Comparison of ENCODE assay signal across 20 cellular contexts in the genomic region with DNA sequence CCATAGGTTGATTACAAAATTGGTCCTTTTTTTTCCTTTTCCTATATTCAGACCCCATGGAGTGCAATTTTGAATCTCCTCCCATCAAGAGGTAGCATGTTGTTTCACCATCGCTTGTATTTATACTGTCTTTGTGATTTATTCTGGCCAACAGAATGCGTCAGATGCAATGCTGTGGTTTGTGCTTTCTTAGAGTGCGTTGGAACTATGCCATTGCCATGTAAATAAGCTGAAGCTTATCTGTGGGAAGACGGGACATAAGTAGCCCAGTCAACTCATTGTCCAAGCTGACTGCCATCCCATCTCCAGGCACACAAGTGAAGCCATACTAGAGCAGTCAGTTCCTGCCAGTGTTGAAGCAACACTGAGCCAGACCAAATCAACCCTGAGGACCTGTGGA.
DNase-seq lines count a peak whose midpoint lies in the region; ATAC-seq and FAIRE-seq lines count a peak whose summit lies in the region.
"Had no signal": no experiment of that assay in that cellular context is flagged by ENCODE, and none has a peak within 500 bp of the region (broad histone marks: within the 10 kb centered on the region; RNA-seq: fewer than 3 reads in every experiment).

No MANE protein-coding gene starts in this region.

- ATAC-seq in activated T-helper 17 cell treated with anti-CD3 and anti-CD28 coated beads, Interleukin-2, amount 50 U/mL, for 72 hours (replicated peaks) = no peak
- ATAC-seq: GM23338, HepG2 had no signal

- no peaks in the 10 kb centered on the region for H3K27me3 Mint-ChIP-seq in activated T-helper 17 cell treated with anti-CD3 and anti-CD28 coated beads, Interleukin-2, amount 50 U/mL, for 72 hours
- H3K27me3 Mint-ChIP-seq: B cell; CD4-positive, alpha-beta T cell had no signal

- DNase-seq in ELR (ENCODE audit: low read depth) (peak; percentile 41), LHCN-M2 (ENCODE audit: low read depth) (peak; percentile 53), astrocyte of the hippocampus (ENCODE audit: low read depth, low spot score) (peak; percentile 63), iris pigment epithelial cell (ENCODE audit: low read depth) (peak; percentile 0), urothelium cell line (ENCODE audit: low spot score) (no peak), cerebellum (ENCODE audit: low spot score) (no peak)
- DNase-seq: 8988T; ACHN; C1 segment of cervical spinal cord; Calu3; CD4-positive, alpha-beta T cell; DMS 273 treated with DMSO at 0.1 percent for 48 hours; DMS79 had no signal

- H3K36me3 Mint-ChIP-seq in activated T-helper 17 cell treated with anti-CD3 and anti-CD28 coated beads, Interleukin-2, amount 50 U/mL, for 72 hours (ENCODE audit: low read depth) = no peaks in the 10 kb centered on the region

- H3K4me1 Mint-ChIP-seq in activated T-helper 17 cell treated with anti-CD3 and anti-CD28 coated beads, Interleukin-2, amount 50 U/mL, for 72 hours = no peaks in the 10 kb centered on the region
- H3K4me1 Mint-ChIP-seq: B cell had no signal

- no peak overlapping the region for H3K4me3 Mint-ChIP-seq in activated T-helper 17 cell treated with anti-CD3 and anti-CD28 coated beads, Interleukin-2, amount 50 U/mL, for 72 hours
- H3K4me3 Mint-ChIP-seq: B cell; CD4-positive, alpha-beta T cell; GM23338 had no signal

- H3K27ac Mint-ChIP-seq in activated T-helper 17 cell treated with anti-CD3 and anti-CD28 coated beads, Interleukin-2, amount 50 U/mL, for 72 hours = no peak overlapping the region
- H3K27ac Mint-ChIP-seq: B cell; CD4-positive, alpha-beta T cell; GM23338 had no signal

- no peak for FAIRE-seq in urothelium cell line (lab: Jason Lieb, UNC)
- FAIRE-seq: G401.6, GM12891, HepG2, HTR-8/SVneo had no signal

- H3K9me3 Mint-ChIP-seq in activated T-helper 17 cell treated with anti-CD3 and anti-CD28 coated beads, Interleukin-2, amount 50 U/mL, for 72 hours = peaks cover 17% of the 10 kb centered on the region
- H3K9me3 Mint-ChIP-seq: GM23338 had no signal

Comparison
In these comparisons a context has a peak if more than half of its experiments do, and no peak if none do; other contexts are left out.
1. DNase-seq: peak in ELR (single experiment), LHCN-M2 (single experiment), astrocyte of the hippocampus (single experiment) and iris pigment epithelial cell (single experiment); none in urothelium cell line (single experiment) and cerebellum (single experiment).